In genomic region chr1:111516008-111516535, GRCh38 we compare ENCODE assay signal across 8 cellular contexts. TPM values are rescaled to one million over a fixed set of nuclear protein-coding genes. Genes with fewer than 3 reads are reported as not detected.
A peak's percentile ranks its signal among the peaks of the same experiment; 100 is the strongest.
DNase-seq lines count a peak whose midpoint lies in the region; ATAC-seq and TF ChIP-seq lines count a peak whose summit lies in the region.

No MANE protein-coding gene starts in this region.

- no peaks in the 10 kb centered on the region for H3K9me3 Mint-ChIP-seq in MCF 10A (ENCODE audit: unreplicated experiment)

- H3K27ac Mint-ChIP-seq in MCF 10A (ENCODE audit: low read depth, unreplicated experiment): no peak overlapping the region

- WGBS in heart right ventricle, 2 donors: 4 to 6% methylated on average over 13 of the region's 13 CpGs

- no peaks in the 10 kb centered on the region for H3K27me3 Mint-ChIP-seq in MCF 10A (ENCODE audit: insufficient read depth, unreplicated experiment)

- BruUV-seq in MCF 10A (replicated peaks; lab: Mats Ljungman, UMichigan): no TSS peak

- POLR2A ChIA-PET in MCF 10A (lab: Yijun Ruan, JAX): no interaction called here

- no peak for TF ChIP-seq POLR2A in breast epithelium (IDR thresholded peaks at IDR 0.05)

- peak overlapping the region; percentile 33 to 63 (median 37) for H3K4me3 ChIP-seq in breast epithelium
- H3K4me3 ChIP-seq in heart right ventricle: peak overlapping the region; percentile 9 to 56 (median 48)
- H3K4me3 ChIP-seq in rectal smooth muscle tissue (ENCODE audit: low read length): peak overlapping the region; percentile 63

- H3K27ac ChIP-seq in breast epithelium: peak overlapping the region; percentile 20 to 80
- peak overlapping the region; percentile 82 to 96 (median 90) for H3K27ac ChIP-seq in heart right ventricle
- peak overlapping the region; percentile 73 for H3K27ac ChIP-seq in rectal smooth muscle tissue (ENCODE audit: low read depth, low read length)

- H3K36me3 Mint-ChIP-seq in MCF 10A (ENCODE audit: insufficient read depth, unreplicated experiment): no peaks in the 10 kb centered on the region

- H3K4me3 Mint-ChIP-seq in MCF 10A (ENCODE audit: unreplicated experiment): no peak overlapping the region

- ATAC-seq in heart right ventricle (peak; percentile 64 to 87 (median 82)), HG03175 (IDR thresholded peaks at IDR 0.05; ENCODE audit: unreplicated experiment) (no peak)

- peak in 1 of 3 donors; percentile 9 for TF ChIP-seq CTCF in breast epithelium (IDR thresholded peaks at IDR 0.05)
- no peak for TF ChIP-seq CTCF in MCF 10A (IDR thresholded peaks at IDR 0.05; ENCODE audit: unreplicated experiment)
- peak; percentile 9 to 63 (median 48) for TF ChIP-seq CTCF in heart right ventricle (IDR thresholded peaks at IDR 0.05)

- no peaks in the 10 kb centered on the region for H3K4me1 Mint-ChIP-seq in MCF 10A (ENCODE audit: insufficient read depth, unreplicated experiment)

- H3K27me3 ChIP-seq in breast epithelium (no peaks in the 10 kb centered on the region), heart right ventricle (no peaks in the 10 kb centered on the region), rectal smooth muscle tissue (ENCODE audit: control insufficient read depth, insufficient read depth, low read length) (no peaks in the 10 kb centered on the region)

- H3K9ac ChIP-seq in rectal smooth muscle tissue (ENCODE audit: low read length): peak overlapping the region; percentile 41

- CTCF ChIA-PET in MCF 10A (lab: Yijun Ruan, JAX): interaction anchor here (0.9 to 4.6 kb wide), 3 partner anchors 8 to 253 kb away, joined by 3 to 41 read pairs (median 3); no protein-coding TSS in a partner anchor

- H3K4me1 ChIP-seq in breast epithelium (peaks cover 0 to 6% of the 10 kb centered on the region in 2 donors), heart right ventricle (peaks cover 19 to 71% (median 55%) of the 10 kb centered on the region in 9 donors), rectal smooth muscle tissue (ENCODE audit: control insufficient read depth, insufficient read depth, low read length) (peaks cover 10% of the 10 kb centered on the region)

- DNase-seq in breast epithelium (ENCODE audit: low spot score in 2 of 2) (no peak), MCF 10A (ENCODE audit: unreplicated experiment) (no peak), Kasumi-1 (lab: John Stamatoyannopoulos, UW) (peak; percentile 100), heart right ventricle (peak; percentile 47 to 86), kidney glomerular epithelial cell (lab: John Stamatoyannopoulos, UW) (no peak)
- peak; percentile 19 for DNase-seq in activated naive CD4-positive, alpha-beta T cell treated with anti-CD3 and anti-CD28 coated beads, Interleukin-2, amount 50 U/mL, for 16 hours

- intact Hi-C loops in breast epithelium (cut with DNase I; ENCODE audit: low total_unique reads) (loop anchor here (5.0 kb wide), 1 partner anchor 241 kb away; the partner anchor contains the start of gene DDX20), MCF 10A (cut with micrococcal nuclease) (no loop called here), heart right ventricle (cut with DNase I) (loop anchor here in 6 of 10 donors (2.0 to 10.0 kb wide), 5 partner anchors 59 to 109 kb away; no protein-coding TSS in a partner anchor)

- H3K36me3 ChIP-seq in breast epithelium (no peaks in the 10 kb centered on the region), heart right ventricle (no peaks in the 10 kb centered on the region), rectal smooth muscle tissue (ENCODE audit: control insufficient read depth, insufficient read depth, low read length) (no peaks in the 10 kb centered on the region)

- H3K9me3 ChIP-seq in breast epithelium: no peaks in the 10 kb centered on the region
- no peaks in the 10 kb centered on the region for H3K9me3 ChIP-seq in heart right ventricle

RNA-seq across cellular contexts. Expression of gene ADORA3, which starts 12.6 kb away (rescaled TPM):
- total RNA-seq in breast epithelium: 10 to 100 TPM in 2 of 3 donors, 1 to 10 TPM in 1; 9.5 to 13.8 (median 13.2) TPM
- total RNA-seq in MCF 10A (2022): not detected in 2 replicates
- 1 to 10 TPM in 5 of 10 donors, under 1 TPM in 3, not detected in 2; 0.17 to 4.7 (median 1.6) TPM for total RNA-seq in heart right ventricle
- 1 to 10 TPM; 1.9 TPM for polyA plus RNA-seq in heart right ventricle

RNA-seq across cellular contexts. Expression of gene TMIGD3, which starts 12.6 kb away (rescaled TPM):
- total RNA-seq in breast epithelium (10 to 100 TPM in 1 of 3 donors, 1 to 10 TPM in 2; 5.9 to 14.6 (median 10.0) TPM), MCF 10A (2022) (not detected in 2 replicates), heart right ventricle (1 to 10 TPM in 3 of 10 donors, under 1 TPM in 2, not detected in 5; 0.43 to 6.2 (median 1.4) TPM)
- polyA plus RNA-seq in heart right ventricle: 1 to 10 TPM in 1 of 2 donors, under 1 TPM in 1; 0.73 to 1.4 TPM

RNA-seq across cellular contexts. Expression of gene C1orf162, which starts 42.3 kb away (rescaled TPM):
- total RNA-seq in breast epithelium: 10 to 100 TPM; 22.3 to 51.2 (median 23.0) TPM
- total RNA-seq in MCF 10A (2022): 0.77 and 1.6 TPM in 2 replicates
- 10 to 100 TPM in 3 of 10 donors, 1 to 10 TPM in 7; 1.5 to 23.8 (median 3.4) TPM for total RNA-seq in heart right ventricle
- 10 to 100 TPM; 11.6 to 21.6 TPM for polyA plus RNA-seq in heart right ventricle

Comparison
In these comparisons a context has a peak if more than half of its experiments do, and no peak if none do; other contexts are left out.
1. DNase-seq: peak in Kasumi-1 (2 of 2), activated naive CD4-positive, alpha-beta T cell treated with anti-CD3 and anti-CD28 coated beads, Interleukin-2, amount 50 U/mL, for 16 hours (single experiment) and heart right ventricle (2 of 2); none in breast epithelium (0 of 2), MCF 10A (single experiment) and kidney glomerular epithelial cell (single experiment).
2. Peak in every context shown above with its lines, with median percentiles within 50 percentile points of each other: H3K27ac ChIP-seq and H3K4me3 ChIP-seq.